Comparison of ENCODE assay signal across 10 cellular contexts in genomic region chr10:24958701-24959392, GRCh38. TPM values are rescaled to one million over a fixed set of nuclear protein-coding genes. Genes with fewer than 3 reads are reported as not detected.
DNase-seq lines count a peak whose midpoint lies in the region; ATAC-seq and TF ChIP-seq lines count a peak whose summit lies in the region.
"Had no signal": no experiment of that assay in that cellular context is flagged by ENCODE, and none has a peak within 500 bp of the region (broad histone marks: within the 10 kb centered on the region; RNA-seq: fewer than 3 reads in every experiment).

No MANE protein-coding gene starts in this region.

- TF ChIP-seq POLR2A in adrenal gland (IDR thresholded peaks at IDR 0.05): no peak
- no peak for TF ChIP-seq POLR2A in heart left ventricle (IDR thresholded peaks at IDR 0.05)

- H3K27ac ChIP-seq in adrenal gland (peak overlapping the region; percentile 50 to 86 (median 78)), heart left ventricle (peak overlapping the region; percentile 39 to 86 (median 74))

- H3K4me1 ChIP-seq in adrenal gland (replicated peaks in 1 of 2) (peaks cover 21 to 24% of the 10 kb centered on the region in 2 donors), heart left ventricle (peaks cover 0 to 18% (median 4%) of the 10 kb centered on the region in 12 donors)

- intact Hi-C loops in adrenal gland (cut with DNase I) (loop anchor here in 1 of 2 donors (10.0 kb wide), 1 partner anchor 234 kb away; the partner anchor contains the start of gene ARHGAP21), heart left ventricle (cut with DNase I) (loop anchor here in 3 of 10 donors (10.0 kb wide), 2 partner anchors 234 to 314 kb away; partner anchors contain the start of gene ARHGAP21 (in 3 of the 3))

- H3K9me3 Mint-ChIP-seq in activated CD4-positive, alpha-beta T cell treated with anti-CD3 and anti-CD28 coated beads, Interleukin-2, amount 10 ng/mL, durations not matched to agents 7 days and 5 days: no peaks in the 10 kb centered on the region
- H3K9me3 Mint-ChIP-seq: activated T-helper 1 cell treated with anti-CD3 and anti-CD28 coated beads, Interleukin-12 subunit alpha, Interleukin-12 subunit beta, Interleukin-2, Interleukin-4 antibody, amounts not matched to agents 30 ng/mL and 10 ng/mL and 1 ng/mL, durations not matched to agents 14 hours and 24 hours and 36 hours had no signal

- H3K4me3 Mint-ChIP-seq in activated CD4-positive, alpha-beta T cell treated with anti-CD3 and anti-CD28 coated beads, Interleukin-2, amount 10 ng/mL, durations not matched to agents 7 days and 5 days: no peak overlapping the region
- H3K4me3 Mint-ChIP-seq: activated T-helper 1 cell treated with anti-CD3 and anti-CD28 coated beads, Interleukin-12 subunit alpha, Interleukin-12 subunit beta, Interleukin-2, Interleukin-4 antibody, amounts not matched to agents 30 ng/mL and 10 ng/mL and 1 ng/mL, durations not matched to agents 14 hours and 24 hours and 36 hours had no signal

- CTCF ChIA-PET in activated CD4-positive, alpha-beta T cell treated with anti-CD3 and anti-CD28 coated beads, Interleukin-2, amount 10 ng/mL, durations not matched to agents 7 days and 5 days (lab: Charles Lee): no interaction called here

- DNase-seq in AG10803 (ENCODE audit: low read depth) (peak; percentile 84), adrenal gland (peak in 3 of 7 donors; percentile 27 to 75 (median 54)), heart left ventricle (peak in 3 of 5 donors; percentile 45 to 47 (median 46)), pons (ENCODE audit: low spot score) (peak; percentile 99), HuH-7 (ENCODE audit: low spot score) (no peak)
- DNase-seq in NK-92 treated with Interleukin-12 subunit alpha and Interleukin-12 subunit beta, amount 100 ng/mL, for 24 hours (lab: John Stamatoyannopoulos, UW): no peak
- DNase-seq in activated CD4-positive, alpha-beta T cell treated with anti-CD3 and anti-CD28 coated beads, Interleukin-2, amount 10 ng/mL, durations not matched to agents 7 days and 5 days: no peak
- DNase-seq: RPMI8226 had no signal

- H3K4me3 ChIP-seq in AG10803 (ENCODE audit: low read length): peak overlapping the region; percentile 34
- no peak overlapping the region for H3K4me3 ChIP-seq in adrenal gland
- H3K4me3 ChIP-seq in heart left ventricle: peak overlapping the region in 1 of 12 donors; percentile 1

- H3K27ac Mint-ChIP-seq in activated CD4-positive, alpha-beta T cell treated with anti-CD3 and anti-CD28 coated beads, Interleukin-2, amount 10 ng/mL, durations not matched to agents 7 days and 5 days: no peak overlapping the region
- H3K27ac Mint-ChIP-seq: activated T-helper 1 cell treated with anti-CD3 and anti-CD28 coated beads, Interleukin-12 subunit alpha, Interleukin-12 subunit beta, Interleukin-2, Interleukin-4 antibody, amounts not matched to agents 30 ng/mL and 10 ng/mL and 1 ng/mL, durations not matched to agents 14 hours and 24 hours and 36 hours had no signal

- H3K27me3 ChIP-seq in adrenal gland: no peaks in the 10 kb centered on the region
- no peaks in the 10 kb centered on the region for H3K27me3 ChIP-seq in heart left ventricle

- H3K27me3 Mint-ChIP-seq in activated CD4-positive, alpha-beta T cell treated with anti-CD3 and anti-CD28 coated beads, Interleukin-2, amount 10 ng/mL, durations not matched to agents 7 days and 5 days: no peaks in the 10 kb centered on the region

- TF ChIP-seq CTCF in AG10803 (conservative IDR thresholded peaks at IDR 0.05; ENCODE audit: low read length) (peak; percentile 30; the same call in 1 of the 2 replicates), adrenal gland (IDR thresholded peaks at IDR 0.05) (peak in 1 of 6 experiments; percentile 12), heart left ventricle (IDR thresholded peaks at IDR 0.05) (no peak)

- H3K9me3 ChIP-seq in adrenal gland (replicated peaks in 1 of 3): no peaks in the 10 kb centered on the region
- no peaks in the 10 kb centered on the region for H3K9me3 ChIP-seq in heart left ventricle

- H3K4me1 Mint-ChIP-seq in activated CD4-positive, alpha-beta T cell treated with anti-CD3 and anti-CD28 coated beads, Interleukin-2, amount 10 ng/mL, durations not matched to agents 7 days and 5 days: no peaks in the 10 kb centered on the region

- H3K36me3 Mint-ChIP-seq in activated CD4-positive, alpha-beta T cell treated with anti-CD3 and anti-CD28 coated beads, Interleukin-2, amount 10 ng/mL, durations not matched to agents 7 days and 5 days (ENCODE audit: low read depth): no peaks in the 10 kb centered on the region

- no peaks in the 10 kb centered on the region for H3K36me3 ChIP-seq in adrenal gland (replicated peaks in 1 of 2)
- H3K36me3 ChIP-seq in heart left ventricle: no peaks in the 10 kb centered on the region

- ATAC-seq in heart left ventricle (peak; percentile 80 to 93 (median 92)), HG03520 (IDR thresholded peaks at IDR 0.05; ENCODE audit: unreplicated experiment) (no peak)

- 50 to 69% (median 56%) methylated on average over 6 of the region's 6 CpGs for WGBS in adrenal gland, 4 donors
- 38 to 46% (median 42%) methylated on average over 6 of the region's 6 CpGs for WGBS in heart left ventricle, 4 donors

- POLR2A ChIA-PET in activated CD4-positive, alpha-beta T cell treated with anti-CD3 and anti-CD28 coated beads, Interleukin-2, amount 10 ng/mL, durations not matched to agents 7 days and 5 days (lab: Charles Lee): no interaction called here

RNA-seq across cellular contexts. Expression of gene PRTFDC1, which starts 6.4 kb away (rescaled TPM):
- total RNA-seq in adrenal gland (10 to 100 TPM; 14.9 to 39.0 (median 25.2) TPM), heart left ventricle (10 to 100 TPM in 1 of 9 donors, 1 to 10 TPM in 8; 1.9 to 13.1 (median 4.6) TPM)
- polyA plus RNA-seq in adrenal gland (10 to 100 TPM; 13.5 to 28.8 (median 24.4) TPM), heart left ventricle (1 to 10 TPM; 3.3 to 5.2 TPM)
- under 1 TPM; 0.27 to 0.46 TPM for total RNA-seq in activated CD4-positive, alpha-beta T cell treated with anti-CD3 and anti-CD28 coated beads, Interleukin-2, amount 10 ng/mL, durations not matched to agents 7 days and 5 days

RNA-seq across cellular contexts. Expression of gene ENKUR, which starts 57.1 kb away (rescaled TPM):
- under 1 TPM in 3 of 8 donors, not detected in 5; 0.25 to 0.69 (median 0.41) TPM for total RNA-seq in adrenal gland
- under 1 TPM; 0.16 to 0.70 (median 0.17) TPM for polyA plus RNA-seq in adrenal gland
- total RNA-seq in heart left ventricle: under 1 TPM in 3 of 9 donors, not detected in 6; 0.12 to 0.20 (median 0.18) TPM
- polyA plus RNA-seq in heart left ventricle: under 1 TPM in 1 of 2 donors, not detected in 1; 0.19 TPM
- not detected for total RNA-seq in activated CD4-positive, alpha-beta T cell treated with anti-CD3 and anti-CD28 coated beads, Interleukin-2, amount 10 ng/mL, durations not matched to agents 7 days and 5 days
- total RNA-seq: activated T-helper 1 cell treated with anti-CD3 and anti-CD28 coated beads, Interleukin-12 subunit alpha, Interleukin-12 subunit beta, Interleukin-2, Interleukin-4 antibody, amounts not matched to agents 30 ng/mL and 10 ng/mL and 1 ng/mL, durations not matched to agents 14 hours and 24 hours and 36 hours had no signal

RNA-seq across cellular contexts. Expression of gene THNSL1, which starts 57.6 kb away (rescaled TPM):
- total RNA-seq in adrenal gland: 10 to 100 TPM in 2 of 8 donors, 1 to 10 TPM in 6; 3.6 to 14.9 (median 5.3) TPM
- 10 to 100 TPM in 1 of 3 donors, 1 to 10 TPM in 2; 3.3 to 14.5 (median 3.4) TPM for polyA plus RNA-seq in adrenal gland
- total RNA-seq in heart left ventricle: 1 to 10 TPM; 1.9 to 6.9 (median 4.1) TPM
- 1 to 10 TPM; 2.2 to 2.7 TPM for polyA plus RNA-seq in heart left ventricle
- 1 to 10 TPM; 2.5 to 2.6 TPM for total RNA-seq in activated CD4-positive, alpha-beta T cell treated with anti-CD3 and anti-CD28 coated beads, Interleukin-2, amount 10 ng/mL, durations not matched to agents 7 days and 5 days

Comparison
In these comparisons a context has a peak if more than half of its experiments do, and no peak if none do; other contexts are left out.
1. DNase-seq: peak in AG10803 (single experiment), heart left ventricle (3 of 5) and pons (single experiment); none in NK-92 treated with Interleukin-12 subunit alpha and Interleukin-12 subunit beta, amount 100 ng/mL, for 24 hours (single experiment), HuH-7 (single experiment) and activated CD4-positive, alpha-beta T cell treated with anti-CD3 and anti-CD28 coated beads, Interleukin-2, amount 10 ng/mL, durations not matched to agents 7 days and 5 days (single experiment).